ENCODE assay signal across 17 cellular contexts in the genomic region with DNA sequence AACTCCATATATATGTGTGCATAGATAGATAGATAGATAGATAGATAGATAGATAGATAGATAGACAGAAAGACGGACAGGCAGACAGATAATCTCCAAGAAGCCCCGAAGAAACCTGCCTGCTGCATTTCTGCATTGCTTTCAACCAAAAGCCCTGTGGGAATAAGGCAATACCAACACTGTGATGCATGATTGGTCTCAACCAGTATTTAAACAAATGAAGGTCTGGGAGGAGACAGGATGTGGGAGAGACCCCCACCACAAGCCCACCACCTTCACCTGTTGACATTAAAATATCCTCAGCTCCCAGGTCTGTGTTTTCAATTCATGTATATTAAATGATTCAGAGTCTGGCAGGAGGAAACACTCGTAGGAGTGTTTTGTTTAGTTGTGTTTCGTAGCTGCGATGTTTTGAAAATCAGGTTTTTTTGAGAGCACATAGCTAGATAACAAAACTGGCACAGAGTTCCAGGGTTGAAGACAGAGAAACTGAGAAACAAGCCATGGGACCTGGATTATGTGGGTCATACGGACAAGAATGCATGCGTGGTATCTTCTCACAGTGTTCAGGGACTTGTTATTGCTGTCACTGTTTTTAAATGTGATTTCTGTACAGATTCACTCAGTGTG.
A peak's percentile ranks its signal among the peaks of the same experiment; 100 is the strongest.
DNase-seq lines count a peak whose midpoint lies in the region; ATAC-seq and TF ChIP-seq lines count a peak whose summit lies in the region.
"Had no signal": no experiment of that assay in that cellular context is flagged by ENCODE, and none has a peak within 500 bp of the region (broad histone marks: within the 10 kb centered on the region; RNA-seq: fewer than 3 reads in every experiment).

No MANE protein-coding gene starts in this region.

- H2AFZ ChIP-seq in mammary epithelial cell (ENCODE audit: low read depth, low read length) (peak overlapping the region; percentile 23), trophoblast cell (ENCODE audit: insufficient read depth, low read length, poor library complexity) (no peak overlapping the region)

- no peak for TF ChIP-seq CTCF in mammary epithelial cell (conservative IDR thresholded peaks at IDR 0.05 in 1 of 2, IDR thresholded peaks at IDR 0.05 in 1 of 2; ENCODE audit: extremely low read depth in 1 of 2, insufficient read depth in 1 of 2, low read depth in 1 of 2, low read length in 2 of 2)

- no peaks in the 10 kb centered on the region for H4K20me1 ChIP-seq in mammary epithelial cell (ENCODE audit: insufficient read depth, low read length)

- in situ Hi-C loops in mammary epithelial cell (cut with MboI; ENCODE audit: low sequenced_read_pairs in 2 of 2) = no loop called here
- in situ Hi-C loops in G401 (cut with HindIII; ENCODE audit: low sequenced_read_pairs) = no loop called here

- intact Hi-C loops in mammary epithelial cell (cut with micrococcal nuclease) = loop anchor here (2.0 to 10.0 kb wide), 5 partner anchors 45 to 587 kb away; a partner anchor contains a TSS

- H3K27me3 ChIP-seq in mammary epithelial cell (ENCODE audit: insufficient read depth, low read length) = no peaks in the 10 kb centered on the region
- no peaks in the 10 kb centered on the region for H3K27me3 ChIP-seq in trophoblast cell (ENCODE audit: insufficient read depth, low read length)

- CTCF ChIA-PET in mammary epithelial cell (lab: Charles Lee; ENCODE audit: low non-redundant PET) = interaction anchor here (0.5 to 0.7 kb wide), 2 partner anchors 15 to 841 kb away, joined by 3 to 5 read pairs; no protein-coding TSS in a partner anchor

- H3K79me1 ChIP-seq in trophoblast cell (ENCODE audit: low read length) = no peaks in the 10 kb centered on the region

- H3K23ac ChIP-seq in trophoblast cell (ENCODE audit: low read length) = no peak overlapping the region

- H3K14ac ChIP-seq in trophoblast cell (ENCODE audit: low read length) = no peak overlapping the region

- H2BK5ac ChIP-seq in trophoblast cell (ENCODE audit: low read depth, low read length, poor library complexity) = no peak overlapping the region

- dilution Hi-C loops in mammary epithelial cell (cut with HindIII; ENCODE audit: low sequenced_read_pairs) = no loop called here

- H4K91ac ChIP-seq in trophoblast cell (ENCODE audit: low read depth, low read length) = no peak overlapping the region

- no peak overlapping the region for H3K18ac ChIP-seq in trophoblast cell (ENCODE audit: low read length)

- no peak overlapping the region for H3K9ac ChIP-seq in mammary epithelial cell (ENCODE audit: insufficient read depth, low read length)
- H3K9ac ChIP-seq in trophoblast cell (ENCODE audit: low read length) = no peak overlapping the region

- H3K27ac ChIP-seq in mammary epithelial cell (ENCODE audit: insufficient read depth, low read depth, low read length) (peak overlapping the region; percentile 94), trophoblast cell (ENCODE audit: low read depth, low read length) (no peak overlapping the region)
- H3K27ac ChIP-seq: left ventricle myocardium inferior, psoas muscle had no signal

- H4K12ac ChIP-seq in trophoblast cell (ENCODE audit: low read depth, low read length) = no peak overlapping the region

- H3K79me2 ChIP-seq in mammary epithelial cell (ENCODE audit: insufficient read depth, low read length) (no peaks in the 10 kb centered on the region), trophoblast cell (ENCODE audit: control insufficient read depth, insufficient read depth, low read length, poor library complexity) (no peaks in the 10 kb centered on the region)

- H3K4ac ChIP-seq in trophoblast cell (ENCODE audit: low read depth, low read length) = no peak overlapping the region

- H3K4me1 ChIP-seq in mammary epithelial cell (ENCODE audit: insufficient read depth, low read length) (peaks cover 49% of the 10 kb centered on the region), trophoblast cell (ENCODE audit: control insufficient read depth in 1 of 2, insufficient read depth in 2 of 2, low read length in 2 of 2) (peaks cover 4 to 7% of the 10 kb centered on the region in 2 experiments)
- H3K4me1 ChIP-seq: psoas muscle had no signal

- H3K4me2 ChIP-seq in mammary epithelial cell (ENCODE audit: insufficient read depth, low read depth, low read length) (peak overlapping the region; percentile 39), trophoblast cell (ENCODE audit: low read length) (no peak overlapping the region)

- H3K36me3 ChIP-seq in mammary epithelial cell (ENCODE audit: insufficient read depth, low read length) = no peaks in the 10 kb centered on the region
- H3K36me3 ChIP-seq in trophoblast cell (ENCODE audit: control insufficient read depth in 1 of 2, insufficient read depth in 2 of 2, low read length in 2 of 2) = no peaks in the 10 kb centered on the region
- H3K36me3 ChIP-seq: left ventricle myocardium inferior had no signal

- H2BK120ac ChIP-seq in trophoblast cell (ENCODE audit: insufficient read depth, low read length, poor library complexity) = no peak overlapping the region

- no TSS peak for BruUV-seq in mammary epithelial cell (replicated peaks; lab: Mats Ljungman, UMichigan)

- H2BK12ac ChIP-seq in trophoblast cell (ENCODE audit: low read length) = no peak overlapping the region

- H4K8ac ChIP-seq in trophoblast cell (ENCODE audit: low read depth, low read length) = no peak overlapping the region

- 48% methylated on average over 7 of the region's 7 CpGs for WGBS in mammary epithelial cell (ENCODE audit: low coverage, missing lambda C conversion rate)
- WGBS in trophoblast cell (ENCODE audit: extremely low coverage, insufficient coverage, insufficient read length) = no CpG with 5 or more reads among the region's 7 CpGs

- H3K4me3 ChIP-seq in mammary epithelial cell (replicated peaks in 1 of 3; ENCODE audit: insufficient read depth in 1 of 3, low read depth in 2 of 3, low read length in 3 of 3) (no peak overlapping the region), trophoblast cell (ENCODE audit: low read depth, low read length) (no peak overlapping the region)
- H3K4me3 ChIP-seq: left ventricle myocardium inferior, psoas muscle had no signal

- ATAC-seq in HG03103 (IDR thresholded peaks at IDR 0.05; ENCODE audit: low read depth, unreplicated experiment) = peak; percentile 57
- ATAC-seq: activated CD4-positive, CD25-positive, alpha-beta regulatory T cell treated with anti-CD3 and anti-CD28 coated beads, Interleukin-2, amount 50 U/mL, for 24 hours; psoas muscle had no signal

- peak; percentile 3 for DNase-seq in Daoy (ENCODE audit: low read depth)
- no peak for DNase-seq in mammary epithelial cell
- DNase-seq in trophoblast cell = peak; percentile 3 to 62
- DNase-seq in KG1 (lab: John Stamatoyannopoulos, UW) = no peak
- no peak for DNase-seq in activated CD4-positive, alpha-beta T cell treated with anti-CD3 and anti-CD28 coated beads for 4 hours
- DNase-seq in activated effector memory CD4-positive, alpha-beta T cell treated with anti-CD3 and anti-CD28 coated beads, Interleukin-2, amount 50 U/mL, for 16 hours = no peak
- no peak for DNase-seq in G401 (ENCODE audit: low spot score)
- DNase-seq: DMS 273 treated with DMSO at 0.1 percent for 48 hours; effector memory CD4-positive, alpha-beta T cell; foreskin fibroblast; left ventricle myocardium inferior; MV-4-11; naive B cell; NCI-H774; psoas muscle had no signal

- no peak overlapping the region for H2AK5ac ChIP-seq in trophoblast cell (ENCODE audit: low read length)

- H3K9me3 ChIP-seq in mammary epithelial cell (replicated peaks; ENCODE audit: insufficient read depth, low read length) (no peaks in the 10 kb centered on the region), trophoblast cell (ENCODE audit: insufficient read depth, low read depth, low read length) (no peaks in the 10 kb centered on the region)
- H3K9me3 ChIP-seq: psoas muscle had no signal

Comparison
In these comparisons a context has a peak if more than half of its experiments do, and no peak if none do; other contexts are left out.
1. DNase-seq: peak in Daoy (single experiment) and trophoblast cell (2 of 2); none in mammary epithelial cell (single experiment), KG1 (single experiment), activated CD4-positive, alpha-beta T cell treated with anti-CD3 and anti-CD28 coated beads for 4 hours (0 of 2), activated effector memory CD4-positive, alpha-beta T cell treated with anti-CD3 and anti-CD28 coated beads, Interleukin-2, amount 50 U/mL, for 16 hours (single experiment) and G401 (single experiment).